16 cellular contexts compared by ENCODE assay signal in the genomic region with DNA sequence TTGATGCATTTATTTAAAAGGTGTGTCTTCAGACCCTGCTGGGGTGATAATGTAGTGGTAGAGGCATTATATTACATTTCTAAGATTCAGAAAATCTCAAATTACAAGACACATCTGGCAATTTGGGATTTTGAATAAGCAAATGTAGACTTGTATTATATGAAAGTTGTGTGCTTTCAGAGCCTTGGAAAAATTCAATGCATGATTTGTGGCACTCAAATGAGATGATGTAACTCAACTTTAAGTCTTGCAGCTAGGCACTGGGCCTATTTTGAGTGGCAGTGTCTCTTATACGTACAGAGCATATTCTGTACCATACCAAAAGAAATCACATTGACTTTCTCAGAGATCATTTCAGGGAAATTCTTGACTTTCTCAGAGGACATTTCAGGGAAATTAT.
"Had no signal": no experiment of that assay in that cellular context is flagged by ENCODE, and none has a peak within 500 bp of the region (broad histone marks: within the 10 kb centered on the region; RNA-seq: fewer than 3 reads in every experiment).

No MANE protein-coding gene starts in this region.

- H3K4me3 ChIP-seq: esophagus muscularis mucosa, heart right ventricle, sigmoid colon had no signal

- H3K4me1 ChIP-seq: esophagus muscularis mucosa, sigmoid colon had no signal

- H3K9me3 ChIP-seq: esophagus muscularis mucosa, sigmoid colon had no signal

- H3K4me3 Mint-ChIP-seq: dendritic cell treated with granulocyte-macrophage colony-stimulating factor and Interleukin-4, amounts not matched to agents 40 ng/mL and 50 ng/mL, for 4 days; effector memory CD8-positive, alpha-beta T cell; naive thymus-derived CD4-positive, alpha-beta T cell; nephron progenitor cell; type B pancreatic cell had no signal

- ATAC-seq: effector memory CD8-positive, alpha-beta T cell; heart right ventricle; naive thymus-derived CD4-positive, alpha-beta T cell had no signal

- H3K27ac Mint-ChIP-seq: dendritic cell treated with granulocyte-macrophage colony-stimulating factor and Interleukin-4, amounts not matched to agents 40 ng/mL and 50 ng/mL, for 4 days; effector memory CD8-positive, alpha-beta T cell; nephron progenitor cell; type B pancreatic cell had no signal

- DNase-seq: effector memory CD8-positive, alpha-beta T cell; foreskin melanocyte; heart right ventricle; hypothalamus; kidney glomerular epithelial cell; mesendoderm; naive thymus-derived CD4-positive, alpha-beta T cell; nephron progenitor cell; sigmoid colon; small intestine; stimulated activated CD4-positive, alpha-beta T cell treated with anti-CD3 and anti-CD28 coated beads, Interleukin-12 subunit alpha, Interleukin-12 subunit beta, amount 100 ng/mL, for 4 hours; stimulated activated naive CD4-positive, alpha-beta T cell treated with Interleukin-2 at 50 U/mL for 16 hours had no signal

- H3K36me3 ChIP-seq: esophagus muscularis mucosa, heart right ventricle, sigmoid colon had no signal

- H3K36me3 Mint-ChIP-seq: type B pancreatic cell had no signal

- H3K27ac ChIP-seq: epithelial cell of prostate, esophagus muscularis mucosa, heart right ventricle, sigmoid colon had no signal

- H3K27me3 ChIP-seq: esophagus muscularis mucosa, heart right ventricle, sigmoid colon had no signal

- H3K9me3 Mint-ChIP-seq: dendritic cell treated with granulocyte-macrophage colony-stimulating factor and Interleukin-4, amounts not matched to agents 40 ng/mL and 50 ng/mL, for 4 days; type B pancreatic cell had no signal

- H3K27me3 Mint-ChIP-seq: effector memory CD8-positive, alpha-beta T cell; type B pancreatic cell had no signal
